ENCODE assay signal across 17 cellular contexts in genomic region chr4:1323280-1323634, GRCh38.
"Had no signal": no experiment of that assay in that cellular context is flagged by ENCODE, and none has a peak within 500 bp of the region (broad histone marks: within the 10 kb centered on the region; RNA-seq: fewer than 3 reads in every experiment).

No MANE protein-coding gene starts in this region.

- H3K27me3 ChIP-seq: colonic mucosa, transverse colon, vagina had no signal

- ATAC-seq: activated T-helper 17 cell treated with anti-CD3 and anti-CD28 coated beads, Interleukin-2, amount 50 U/mL, for 72 hours; natural killer cell had no signal

- H3K4me3 ChIP-seq: colonic mucosa, skin epidermis, transverse colon, vagina had no signal

- H3K4me1 ChIP-seq: colonic mucosa, transverse colon had no signal

- H3K9me3 ChIP-seq: colonic mucosa, transverse colon, vagina had no signal

- H3K27ac ChIP-seq: colonic mucosa, transverse colon, vagina had no signal

- DNase-seq: activated CD4-positive, alpha-beta T cell treated with anti-CD3 and anti-CD28 coated beads for 1 hour; activated CD4-positive, alpha-beta T cell treated with anti-CD3 and anti-CD28 coated beads, Interleukin-2, amount 50 U/mL, for 4 hours; activated naive CD4-positive, alpha-beta T cell treated with anti-CD3 and anti-CD28 coated beads, Interleukin-2, amount 10 ng/mL, durations not matched to agents 7 days and 5 days; central memory CD4-positive, alpha-beta T cell; colonic mucosa; effector CD4-positive, alpha-beta T cell; foreskin melanocyte; head of caudate nucleus; immature natural killer cell; natural killer cell; stimulated activated CD4-positive, alpha-beta T cell treated with anti-CD3 and anti-CD28 coated beads, Interleukin-4, amount 100 ng/mL, for 4 hours; stimulated activated CD8-positive, alpha-beta memory T cell treated with anti-CD3 and anti-CD28 coated beads, Interleukin-4, amount 100 ng/mL, for 48 hours; stimulated activated naive CD4-positive, alpha-beta T cell treated with Interleukin-2 at 50 U/mL for 16 hours; transverse colon had no signal
